In genomic region chr20:63863798-63864544, GRCh38 we compare ENCODE assay signal across 8 cellular contexts. TPM values are rescaled to one million over a fixed set of nuclear protein-coding genes. Genes with fewer than 3 reads are reported as not detected.
DNase-seq lines count a peak whose midpoint lies in the region; ATAC-seq, FAIRE-seq and TF ChIP-seq lines count a peak whose summit lies in the region.

No MANE protein-coding gene starts in this region.

- TF ChIP-seq CTCF in sigmoid colon (IDR thresholded peaks at IDR 0.05), result peak; percentile 49 to 57 (median 54)

- TF ChIP-seq EP300 in sigmoid colon (IDR thresholded peaks at IDR 0.05), result no peak

- H3K27me3 ChIP-seq in iPS DF 6.9 (ENCODE audit: control insufficient read depth, insufficient read depth, low read length) (no peaks in the 10 kb centered on the region), sigmoid colon (peaks cover 0 to 2% (median 0%) of the 10 kb centered on the region in 3 donors)

- H3K4me1 ChIP-seq in iPS DF 6.9 (ENCODE audit: control insufficient read depth, insufficient read depth, low read length), result peaks cover 8% of the 10 kb centered on the region
- peaks cover 4 to 47% (median 25%) of the 10 kb centered on the region in 4 donors for H3K4me1 ChIP-seq in sigmoid colon

- no CpG with 5 or more reads among the region's 38 CpGs for WGBS in iPS DF 6.9 (ENCODE audit: insufficient coverage, insufficient read length)
- 1 to 3% methylated on average over 38 of the region's 38 CpGs for WGBS in sigmoid colon, 2 donors

- DNase-seq in GM12892 (ENCODE audit: insufficient read length) (peak; percentile 90), NCI-H1436 treated with DMSO at 0.1 percent for 48 hours (lab: John Stamatoyannopoulos, UW) (peak; percentile 10), T-helper 9 cell (peak; percentile 57), astrocyte of the hippocampus (ENCODE audit: low read depth, low spot score) (peak; percentile 88), iPS DF 6.9 (ENCODE audit: low read depth, low spot score) (no peak), sigmoid colon (peak; percentile 93), GOT3 (lab: John Stamatoyannopoulos, UW) (no peak)

- H3K27ac ChIP-seq in iPS DF 6.9 (ENCODE audit: low read length) (no peak overlapping the region), sigmoid colon (peak overlapping the region; percentile 93 to 98 (median 94))

- H3K4me3 ChIP-seq in iPS DF 6.9 (ENCODE audit: low read length) (peak overlapping the region; percentile 60; the same call in 1 of the 2 replicates), sigmoid colon (peak overlapping the region; percentile 84 to 96 (median 86))

- H3K36me3 ChIP-seq in iPS DF 6.9 (ENCODE audit: control insufficient read depth, insufficient read depth, low read length), result peaks cover 11% of the 10 kb centered on the region
- H3K36me3 ChIP-seq in sigmoid colon, result peaks cover 2 to 23% (median 9%) of the 10 kb centered on the region in 4 donors

- FAIRE-seq in GM12892 (lab: Jason Lieb, UNC), result peak; percentile 91

- ATAC-seq in HG02759 (IDR thresholded peaks at IDR 0.05; ENCODE audit: unreplicated experiment), result peak; percentile 64

- H3K9me3 ChIP-seq in iPS DF 6.9 (ENCODE audit: control insufficient read depth, insufficient read depth, low read length) (no peaks in the 10 kb centered on the region), sigmoid colon (no peaks in the 10 kb centered on the region)

- intact Hi-C loops in sigmoid colon (cut with DNase I), result loop anchor here (2.0 to 5.0 kb wide), 3 partner anchors 31 to 77 kb away; partner anchors contain the start of gene DNAJC5

- TF ChIP-seq POLR2A in GM12892 (IDR thresholded peaks at IDR 0.05; ENCODE audit: low read depth, low read length) (peak; percentile 74), sigmoid colon (IDR thresholded peaks at IDR 0.05) (no peak)

RNA-seq across cellular contexts. Expression of gene TPD52L2, which starts 1.1 kb away (rescaled TPM):
- 39.1 TPM for polyA plus RNA-seq in GM12892 (2012; ENCODE audit: missing spikeins)
- 100 to 1,000 TPM in 3 of 4 donors, 10 to 100 TPM in 1; 84.7 to 109 (median 104) TPM for total RNA-seq in sigmoid colon
- polyA plus RNA-seq in sigmoid colon, result 10 to 100 TPM; 71.7 to 84.2 (median 74.5) TPM

RNA-seq across cellular contexts. Expression of gene ABHD16B, which starts 2.7 kb away (rescaled TPM):
- polyA plus RNA-seq in GM12892 (2012; ENCODE audit: missing spikeins), result not detected
- total RNA-seq in sigmoid colon, result not detected
- polyA plus RNA-seq in sigmoid colon, result under 1 TPM in 1 of 3 donors, not detected in 2; 0.44 TPM

RNA-seq across cellular contexts. Expression of gene DNAJC5, which starts 31.0 kb away (rescaled TPM):
- polyA plus RNA-seq in GM12892 (2012; ENCODE audit: missing spikeins), result 13.7 TPM
- 10 to 100 TPM; 25.0 to 36.4 (median 31.2) TPM for total RNA-seq in sigmoid colon
- 10 to 100 TPM; 21.6 to 62.8 (median 41.6) TPM for polyA plus RNA-seq in sigmoid colon

RNA-seq across cellular contexts. Expression of gene ZBTB46, which starts 32.9 kb away (rescaled TPM):
- 1.00 TPM for polyA plus RNA-seq in GM12892 (2012; ENCODE audit: missing spikeins)
- total RNA-seq in sigmoid colon, result 1 to 10 TPM; 3.4 to 5.3 (median 4.3) TPM
- polyA plus RNA-seq in sigmoid colon, result 1 to 10 TPM in 1 of 3 donors, under 1 TPM in 2; 0.23 to 3.6 (median 0.60) TPM

Comparison
In these comparisons a context has a peak if more than half of its experiments do, and no peak if none do; other contexts are left out.
1. DNase-seq: peak in GM12892 (single experiment), NCI-H1436 treated with DMSO at 0.1 percent for 48 hours (single experiment), T-helper 9 cell (single experiment), astrocyte of the hippocampus (single experiment) and sigmoid colon (single experiment); none in iPS DF 6.9 (single experiment) and GOT3 (single experiment).